ENCODE assay signal across 29 cellular contexts in genomic region chr5:168172718-168173045, GRCh38.
DNase-seq lines count a peak whose midpoint lies in the region; TF ChIP-seq lines count a peak whose summit lies in the region.
"Had no signal": no experiment of that assay in that cellular context is flagged by ENCODE, and none has a peak within 500 bp of the region (broad histone marks: within the 10 kb centered on the region; RNA-seq: fewer than 3 reads in every experiment).

No MANE protein-coding gene starts in this region.

- peak; percentile 5 for DNase-seq in GM12865 (ENCODE audit: low read depth)
- peak; percentile 67 for DNase-seq in RPMI7951 (ENCODE audit: low read depth)
- peak; percentile 18 for DNase-seq in glomerular visceral epithelial cell (ENCODE audit: extremely low spot score)
- DNase-seq in occipital lobe (lab: John Stamatoyannopoulos, UW) = peak; percentile 16
- DNase-seq in SHP77 (lab: John Stamatoyannopoulos, UW) = no peak
- no peak for DNase-seq in NCI-H748 (lab: John Stamatoyannopoulos, UW; ENCODE audit: unreplicated experiment)
- no peak for DNase-seq in activated CD8-positive, alpha-beta memory T cell treated with anti-CD3 and anti-CD28 coated beads for 24 hours
- DNase-seq: activated CD4-positive, alpha-beta T cell treated with anti-CD3 and anti-CD28 coated beads for 48 hours; activated T-cell treated with anti-CD3 and anti-CD28 coated beads for 4 hours; amygdala; central memory CD4-positive, alpha-beta T cell; cortex of kidney; effector memory CD8-positive, alpha-beta T cell; erythroblast; head of caudate nucleus; KG1; kidney glomerular epithelial cell; mucosa of descending colon; NCI-H1436 treated with DMSO at 0.1 percent for 48 hours; NCI-H2081 treated with DMSO at 0.1 percent for 48 hours; NCI-H2227 treated with DMSO at 0.1 percent for 48 hours; NCI-H526 treated with DMSO at 0.1 percent for 48 hours; ovary; Peyer's patch; small intestine; T-cell; tibial artery had no signal

- no peak overlapping the region for H3K4me3 ChIP-seq in GM12865 (ENCODE audit: low read depth, low read length)
- H3K4me3 ChIP-seq: BLaER1 treated with 17β-estradiol and CSF1 and Interleukin-3, amounts not matched to agents 10 nM and 100 nM; lung; mucosa of descending colon; ovary; Peyer's patch; tibial artery had no signal

- no peak for TF ChIP-seq CTCF in GM12865 (IDR thresholded peaks at IDR 0.05; ENCODE audit: insufficient read depth, low read depth, low read length, missing control alignments)

Comparison
In these comparisons a context has a peak if more than half of its experiments do, and no peak if none do; other contexts are left out.
1. DNase-seq: peak in GM12865 (single experiment), RPMI7951 (single experiment), glomerular visceral epithelial cell (single experiment) and occipital lobe (single experiment); none in SHP77 (0 of 2), NCI-H748 (single experiment) and activated CD8-positive, alpha-beta memory T cell treated with anti-CD3 and anti-CD28 coated beads for 24 hours (single experiment).